10 cellular contexts compared by ENCODE assay signal in the genomic region with DNA sequence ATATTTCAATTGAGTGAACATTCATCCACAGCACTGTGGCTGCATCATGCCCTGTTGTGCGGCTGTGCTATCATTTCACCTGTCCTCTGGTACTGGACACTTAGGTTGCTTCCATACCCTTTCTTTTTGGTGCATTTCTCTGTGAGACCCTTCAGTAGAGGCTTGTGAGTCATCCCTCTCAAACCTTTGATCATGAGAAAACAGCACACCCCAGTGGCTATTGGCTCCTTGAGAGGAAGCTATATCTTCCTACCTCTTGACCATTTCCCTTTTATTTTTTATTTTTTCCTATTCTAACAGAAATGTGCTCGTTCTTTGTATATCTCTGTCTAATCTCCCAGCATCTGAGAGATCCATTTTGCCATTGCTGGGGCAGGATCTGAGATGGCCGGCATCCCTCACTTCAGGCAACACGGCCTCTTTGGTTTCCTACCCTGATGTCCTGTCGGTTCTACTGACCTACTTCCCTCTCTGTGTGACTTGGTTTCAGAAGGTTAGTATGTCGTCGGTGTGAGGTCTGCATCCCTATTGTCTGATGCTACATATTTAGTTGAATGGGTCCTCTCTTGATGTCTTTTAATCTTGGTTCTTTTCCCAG. TPM values are rescaled to one million over a fixed set of nuclear protein-coding genes. Genes with fewer than 3 reads are reported as not detected.
DNase-seq lines count a peak whose midpoint lies in the region; ATAC-seq lines count a peak whose summit lies in the region.
"Had no signal": no experiment of that assay in that cellular context is flagged by ENCODE, and none has a peak within 500 bp of the region (broad histone marks: within the 10 kb centered on the region; RNA-seq: fewer than 3 reads in every experiment).

No MANE protein-coding gene starts in this region.

- ATAC-seq in GM19452 (IDR thresholded peaks at IDR 0.05; ENCODE audit: unreplicated experiment) (no peak), GM21576 (IDR thresholded peaks at IDR 0.05; ENCODE audit: unreplicated experiment) (no peak)
- ATAC-seq: stimulated activated naive CD8-positive, alpha-beta T cell treated with anti-CD3 and anti-CD28 coated beads, Interleukin-15, amount 100 ng/mL, for 72 hours had no signal

- DNase-seq in DMS53 treated with DMSO at 0.1 percent for 48 hours (lab: John Stamatoyannopoulos, UW; ENCODE audit: unreplicated experiment) (peak; percentile 21), HT1080 (ENCODE audit: low read depth) (peak; percentile 28), amniotic epithelial cell (ENCODE audit: low read depth) (peak; percentile 24), myocyte (ENCODE audit: low read depth) (peak; percentile 34), NCI-H526 (lab: John Stamatoyannopoulos, UW) (no peak)
- DNase-seq in activated naive CD4-positive, alpha-beta T cell treated with anti-CD3 and anti-CD28 coated beads, Interleukin-2, amount 50 U/mL, for 16 hours, result no peak
- DNase-seq: NCI-H524 treated with DMSO at 0.1 percent for 48 hours; stimulated activated naive CD8-positive, alpha-beta T cell treated with anti-CD3 and anti-CD28 coated beads, Interleukin-15, amount 100 ng/mL, for 72 hours had no signal

RNA-seq across cellular contexts. Expression of gene PIK3AP1, which starts 23.8 kb away (rescaled TPM):
- 3.0 TPM in 2 replicates for total RNA-seq in HT1080 (2014; rRNA removed; shearing (Covaris generic))
- polyA plus RNA-seq in HT1080 (2015; cell fraction: cytosol; rRNA removed), result 1.7 and 1.9 TPM in 2 replicates
- polyA plus RNA-seq in HT1080 (2015; cell fraction: nucleus; rRNA removed), result 1.5 and 1.9 TPM in 2 replicates
- 0.29 and 2.0 TPM in 2 replicates for total RNA-seq in myocyte
- 0.68 TPM for polyA plus RNA-seq in myocyte (2012)

Comparison
In these comparisons a context has a peak if more than half of its experiments do, and no peak if none do; other contexts are left out.
1. DNase-seq: peak in DMS53 treated with DMSO at 0.1 percent for 48 hours (single experiment), HT1080 (single experiment), amniotic epithelial cell (single experiment) and myocyte (single experiment); none in activated naive CD4-positive, alpha-beta T cell treated with anti-CD3 and anti-CD28 coated beads, Interleukin-2, amount 50 U/mL, for 16 hours (single experiment) and NCI-H526 (0 of 2).